ENCODE assay signal across 27 cellular contexts in the genomic region with DNA sequence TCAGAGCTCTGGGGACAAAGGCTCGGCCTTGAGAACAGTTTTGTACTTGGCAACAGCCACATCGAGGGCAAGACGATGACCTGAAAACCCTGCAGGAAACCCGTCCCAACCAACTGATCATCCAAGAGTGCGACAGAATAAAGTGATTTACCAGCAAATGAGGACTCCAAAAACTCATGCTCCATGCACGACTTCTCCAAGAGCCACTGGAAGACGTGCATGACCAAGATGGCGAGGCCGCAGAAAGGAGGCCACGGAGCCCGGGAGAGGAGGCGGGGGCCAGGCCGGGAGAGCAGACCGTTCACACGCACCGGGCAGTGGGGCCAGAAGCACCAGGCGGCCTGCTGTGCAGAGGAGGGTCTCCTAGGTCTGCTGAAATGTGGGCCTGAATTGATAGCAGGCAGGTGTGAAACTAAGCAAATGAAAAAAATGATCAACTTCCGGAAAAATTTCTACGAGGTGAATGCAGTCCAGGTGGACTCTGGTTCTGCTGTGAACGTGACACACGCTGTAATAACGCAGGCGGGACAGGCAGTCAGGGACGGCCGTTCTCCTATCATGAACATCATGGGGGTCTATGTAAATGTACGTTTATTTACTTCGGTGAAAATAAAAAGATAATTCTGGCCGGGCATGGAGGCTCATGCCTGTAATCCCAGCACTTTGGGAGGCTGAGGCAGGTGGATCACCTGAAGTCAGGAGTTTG.
DNase-seq lines count a peak whose midpoint lies in the region; ATAC-seq and TF ChIP-seq lines count a peak whose summit lies in the region.
"Had no signal": no experiment of that assay in that cellular context is flagged by ENCODE, and none has a peak within 500 bp of the region (broad histone marks: within the 10 kb centered on the region; RNA-seq: fewer than 3 reads in every experiment).

No MANE protein-coding gene starts in this region.

- H3K27me3 Mint-ChIP-seq in activated CD8-positive, alpha-beta T cell treated with anti-CD3 and anti-CD28 coated beads, Interleukin-2, amount 10 ng/mL, durations not matched to agents 7 days and 5 days (ENCODE audit: low read depth), result no peaks in the 10 kb centered on the region
- H3K27me3 Mint-ChIP-seq in activated CD8-positive, alpha-beta T cell treated with anti-CD3 and anti-CD28 coated beads for 36 hours, result no peaks in the 10 kb centered on the region
- peaks cover 0 to 1% (median 0%) of the 10 kb centered on the region in 3 donors for H3K27me3 Mint-ChIP-seq in CD14-positive monocyte (ENCODE audit: low read depth in 3 of 3)
- H3K27me3 Mint-ChIP-seq: activated CD4-positive, alpha-beta memory T cell treated with anti-CD3 and anti-CD28 coated beads, Interleukin-2, amount 10 ng/mL, durations not matched to agents 7 days and 5 days; activated naive CD8-positive, alpha-beta T cell treated with anti-CD3 and anti-CD28 coated beads for 36 hours; dendritic cell treated with granulocyte-macrophage colony-stimulating factor and Interleukin-4, amounts not matched to agents 40 ng/mL and 50 ng/mL, for 4 days had no signal

- peaks cover 58% of the 10 kb centered on the region for H3K36me3 Mint-ChIP-seq in activated CD8-positive, alpha-beta T cell treated with anti-CD3 and anti-CD28 coated beads, Interleukin-2, amount 10 ng/mL, durations not matched to agents 7 days and 5 days (ENCODE audit: low read depth)
- H3K36me3 Mint-ChIP-seq in activated CD8-positive, alpha-beta T cell treated with anti-CD3 and anti-CD28 coated beads for 36 hours (ENCODE audit: low read depth), result peaks cover 36% of the 10 kb centered on the region
- peaks cover 81 to 99% of the 10 kb centered on the region in 2 donors for H3K36me3 Mint-ChIP-seq in CD14-positive monocyte

- peaks cover 23% of the 10 kb centered on the region for H3K4me1 ChIP-seq in psoas muscle
- H3K4me1 ChIP-seq in esophagus muscularis mucosa, result peaks cover 18 to 30% (median 25%) of the 10 kb centered on the region in 4 donors
- H3K4me1 ChIP-seq: HAP-1 had no signal

- CTCF ChIA-PET in activated CD8-positive, alpha-beta T cell treated with anti-CD3 and anti-CD28 coated beads, Interleukin-2, amount 10 ng/mL, durations not matched to agents 7 days and 5 days (lab: Charles Lee), result no interaction called here
- CTCF ChIA-PET in activated CD8-positive, alpha-beta T cell treated with anti-CD3 and anti-CD28 coated beads for 36 hours (lab: Charles Lee), result no interaction called here

- in situ Hi-C loops in ACHN (cut with HindIII; ENCODE audit: low pct_ligation_motif_present, low pct_unique_long_range_greater_than_20kb, low sequenced_read_pairs), result no loop called here

- H3K9me3 Mint-ChIP-seq in activated CD8-positive, alpha-beta T cell treated with anti-CD3 and anti-CD28 coated beads, Interleukin-2, amount 10 ng/mL, durations not matched to agents 7 days and 5 days (ENCODE audit: insufficient read depth), result peaks cover 9% of the 10 kb centered on the region
- H3K9me3 Mint-ChIP-seq in activated CD8-positive, alpha-beta T cell treated with anti-CD3 and anti-CD28 coated beads for 36 hours, result peaks cover 3% of the 10 kb centered on the region
- H3K9me3 Mint-ChIP-seq in CD14-positive monocyte, result no peaks in the 10 kb centered on the region
- H3K9me3 Mint-ChIP-seq: activated T-helper 2 cell treated with anti-CD3 and anti-CD28 coated beads, Interferon-gamma antibody, Interleukin-2, Interleukin-4, amounts not matched to agents 10 μg/mL and 5 μg/mL and 100 μg/mL, durations not matched to agents 14 hours and 24 hours and 36 hours; dendritic cell treated with granulocyte-macrophage colony-stimulating factor and Interleukin-4, amounts not matched to agents 40 ng/mL and 50 ng/mL, for 4 days; endodermal cell had no signal

- H3K27me3 ChIP-seq in psoas muscle (ENCODE audit: insufficient read depth in 3 of 3, low read length in 2 of 3) (no peaks in the 10 kb centered on the region), esophagus muscularis mucosa (no peaks in the 10 kb centered on the region)
- H3K27me3 ChIP-seq: neutrophil had no signal

- peaks cover 23% of the 10 kb centered on the region for H3K4me1 Mint-ChIP-seq in activated CD8-positive, alpha-beta T cell treated with anti-CD3 and anti-CD28 coated beads, Interleukin-2, amount 10 ng/mL, durations not matched to agents 7 days and 5 days (ENCODE audit: low read depth)
- H3K4me1 Mint-ChIP-seq in activated CD8-positive, alpha-beta T cell treated with anti-CD3 and anti-CD28 coated beads for 36 hours (ENCODE audit: low read depth), result peaks cover 12% of the 10 kb centered on the region
- no peaks in the 10 kb centered on the region for H3K4me1 Mint-ChIP-seq in CD14-positive monocyte

- POLR2A ChIA-PET in activated CD8-positive, alpha-beta T cell treated with anti-CD3 and anti-CD28 coated beads, Interleukin-2, amount 10 ng/mL, durations not matched to agents 7 days and 5 days (lab: Charles Lee), result interaction anchor here (0.6 kb wide), 1 partner anchor 21 kb away, joined by 3 read pairs; no protein-coding TSS in a partner anchor
- POLR2A ChIA-PET in activated CD8-positive, alpha-beta T cell treated with anti-CD3 and anti-CD28 coated beads for 36 hours (lab: Charles Lee), result no interaction called here

- no peak overlapping the region for H3K27ac ChIP-seq in psoas muscle
- no peak overlapping the region for H3K27ac ChIP-seq in esophagus muscularis mucosa (replicated peaks in 1 of 4)
- H3K27ac ChIP-seq: neutrophil, skin epidermis had no signal

- H3K4me3 Mint-ChIP-seq in activated CD8-positive, alpha-beta T cell treated with anti-CD3 and anti-CD28 coated beads, Interleukin-2, amount 10 ng/mL, durations not matched to agents 7 days and 5 days, result no peak overlapping the region
- H3K4me3 Mint-ChIP-seq in activated CD8-positive, alpha-beta T cell treated with anti-CD3 and anti-CD28 coated beads for 36 hours, result no peak overlapping the region
- H3K4me3 Mint-ChIP-seq in CD14-positive monocyte, result no peak overlapping the region
- H3K4me3 Mint-ChIP-seq: activated CD4-positive, alpha-beta memory T cell treated with anti-CD3 and anti-CD28 coated beads, Interleukin-2, amount 10 ng/mL, durations not matched to agents 7 days and 5 days; activated naive CD8-positive, alpha-beta T cell treated with anti-CD3 and anti-CD28 coated beads for 36 hours; dendritic cell treated with granulocyte-macrophage colony-stimulating factor and Interleukin-4, amounts not matched to agents 40 ng/mL and 50 ng/mL, for 4 days; endodermal cell had no signal

- peak overlapping the region; percentile 67 for H3K27ac Mint-ChIP-seq in activated CD8-positive, alpha-beta T cell treated with anti-CD3 and anti-CD28 coated beads, Interleukin-2, amount 10 ng/mL, durations not matched to agents 7 days and 5 days
- no peak overlapping the region for H3K27ac Mint-ChIP-seq in activated CD8-positive, alpha-beta T cell treated with anti-CD3 and anti-CD28 coated beads for 36 hours
- H3K27ac Mint-ChIP-seq in CD14-positive monocyte, result no peak overlapping the region
- H3K27ac Mint-ChIP-seq: activated CD4-positive, alpha-beta memory T cell treated with anti-CD3 and anti-CD28 coated beads, Interleukin-2, amount 10 ng/mL, durations not matched to agents 7 days and 5 days; activated naive CD8-positive, alpha-beta T cell treated with anti-CD3 and anti-CD28 coated beads for 36 hours; activated T-helper 2 cell treated with anti-CD3 and anti-CD28 coated beads, Interferon-gamma antibody, Interleukin-2, Interleukin-4, amounts not matched to agents 10 μg/mL and 5 μg/mL and 100 μg/mL, durations not matched to agents 14 hours and 24 hours and 36 hours; dendritic cell treated with granulocyte-macrophage colony-stimulating factor and Interleukin-4, amounts not matched to agents 40 ng/mL and 50 ng/mL, for 4 days; endodermal cell had no signal

- intact Hi-C loops in activated CD8-positive, alpha-beta T cell treated with anti-CD3 and anti-CD28 coated beads for 36 hours (cut with micrococcal nuclease), result loop anchor here (10.0 kb wide), 1 partner anchor 106 kb away; no protein-coding TSS in a partner anchor
- intact Hi-C loops in CD14-positive monocyte (cut with micrococcal nuclease), result no loop called here
- intact Hi-C loops in left colon (cut with DNase I, micrococcal nuclease), result loop anchor here in 1 of 2 donors (10.0 kb wide), 1 partner anchor 246 kb away; no protein-coding TSS in a partner anchor
- intact Hi-C loops in psoas muscle (cut with DNase I), result loop anchor here in 1 of 2 donors (10.0 kb wide), 1 partner anchor 246 kb away; no protein-coding TSS in a partner anchor
- intact Hi-C loops in esophagus muscularis mucosa (cut with DNase I), result loop anchor here (10.0 kb wide), 1 partner anchor 246 kb away; no protein-coding TSS in a partner anchor

- no peak for DNase-seq in activated CD8-positive, alpha-beta T cell treated with anti-CD3 and anti-CD28 coated beads, Interleukin-2, amount 10 ng/mL, durations not matched to agents 7 days and 5 days
- no peak for DNase-seq in activated CD8-positive, alpha-beta T cell treated with anti-CD3 and anti-CD28 coated beads for 36 hours
- peak; percentile 25 for DNase-seq in CD14-positive monocyte (ENCODE audit: low spot score)
- peak; percentile 1 to 10 for DNase-seq in left colon
- peak; percentile 7 to 40 for DNase-seq in psoas muscle
- no peak for DNase-seq in ACHN
- DNase-seq in esophagus muscularis mucosa (ENCODE audit: extremely low spot score), result no peak
- DNase-seq in DMS153 treated with DMSO at 0.1 percent for 48 hours (lab: John Stamatoyannopoulos, UW; ENCODE audit: unreplicated experiment), result no peak
- DNase-seq: 8988T; activated CD4-positive, alpha-beta memory T cell treated with anti-CD3 and anti-CD28 coated beads, Interleukin-2, amount 10 ng/mL, durations not matched to agents 7 days and 5 days; activated naive CD8-positive, alpha-beta T cell treated with anti-CD3 and anti-CD28 coated beads for 36 hours; activated T-cell treated with anti-CD3 and anti-CD28 coated beads for 4 hours; Calu3; central memory CD4-positive, alpha-beta T cell; endodermal cell; GDM1; IMR-90; mesendoderm; NCI-H1436 treated with DMSO at 0.1 percent for 48 hours; SIG-M5; stimulated activated naive CD4-positive, alpha-beta T cell treated with Interleukin-2 at 50 U/mL for 16 hours had no signal

- WGBS in psoas muscle, 3 donors, result 89 to 92% (median 90%) methylated on average over 28 of the region's 28 CpGs
- WGBS in esophagus muscularis mucosa, result 92% methylated on average over 28 of the region's 28 CpGs

- ATAC-seq in activated CD8-positive, alpha-beta T cell treated with anti-CD3 and anti-CD28 coated beads, Interleukin-2, amount 10 ng/mL, durations not matched to agents 7 days and 5 days, result no peak
- no peak for ATAC-seq in activated CD8-positive, alpha-beta T cell treated with anti-CD3 and anti-CD28 coated beads for 36 hours
- ATAC-seq in left colon, result no peak
- ATAC-seq in psoas muscle, result no peak
- ATAC-seq: Panc1 had no signal

- TF ChIP-seq EP300 in esophagus muscularis mucosa (IDR thresholded peaks at IDR 0.05), result no peak

- no peak for TF ChIP-seq POLR2A in esophagus muscularis mucosa (IDR thresholded peaks at IDR 0.05; ENCODE audit: low read depth)

- H3K9me3 ChIP-seq in psoas muscle (no peaks in the 10 kb centered on the region), esophagus muscularis mucosa (no peaks in the 10 kb centered on the region)
- H3K9me3 ChIP-seq: HAP-1, neutrophil had no signal

- H3K36me3 ChIP-seq in psoas muscle (ENCODE audit: insufficient read depth in 1 of 2, low read depth in 1 of 2), result peaks cover 0 to 92% of the 10 kb centered on the region in 2 donors
- H3K36me3 ChIP-seq in esophagus muscularis mucosa, result peaks cover 25 to 79% (median 63%) of the 10 kb centered on the region in 4 donors
- H3K36me3 ChIP-seq: HAP-1 had no signal

- TF ChIP-seq CTCF in activated CD8-positive, alpha-beta T cell treated with anti-CD3 and anti-CD28 coated beads for 36 hours (IDR thresholded peaks at IDR 0.05), result no peak
- no peak for TF ChIP-seq CTCF in CD14-positive monocyte (IDR thresholded peaks at IDR 0.05)
- no peak for TF ChIP-seq CTCF in psoas muscle (IDR thresholded peaks at IDR 0.05)
- no peak for TF ChIP-seq CTCF in esophagus muscularis mucosa (IDR thresholded peaks at IDR 0.05)

- H3K4me3 ChIP-seq in psoas muscle, result no peak overlapping the region
- no peak overlapping the region for H3K4me3 ChIP-seq in esophagus muscularis mucosa
- H3K4me3 ChIP-seq: HAP-1, skin epidermis had no signal

Comparison
In these comparisons a context has a peak if more than half of its experiments do, and no peak if none do; other contexts are left out.
1. DNase-seq: peak in CD14-positive monocyte (single experiment), left colon (2 of 2) and psoas muscle (2 of 2); none in activated CD8-positive, alpha-beta T cell treated with anti-CD3 and anti-CD28 coated beads, Interleukin-2, amount 10 ng/mL, durations not matched to agents 7 days and 5 days (single experiment), activated CD8-positive, alpha-beta T cell treated with anti-CD3 and anti-CD28 coated beads for 36 hours (single experiment), ACHN (single experiment), esophagus muscularis mucosa (single experiment) and DMS153 treated with DMSO at 0.1 percent for 48 hours (single experiment).
2. intact Hi-C loops: an anchor here in activated CD8-positive, alpha-beta T cell treated with anti-CD3 and anti-CD28 coated beads for 36 hours (10.0 kb wide) and esophagus muscularis mucosa (10.0 kb wide); none called in CD14-positive monocyte.